In genomic region chr7:130943981-130944380, GRCh38 we compare ENCODE assay signal across 10 cellular contexts.
DNase-seq lines count a peak whose midpoint lies in the region; ATAC-seq, FAIRE-seq and TF ChIP-seq lines count a peak whose summit lies in the region.
"Had no signal": no experiment of that assay in that cellular context is flagged by ENCODE, and none has a peak within 500 bp of the region (broad histone marks: within the 10 kb centered on the region; RNA-seq: fewer than 3 reads in every experiment).

No MANE protein-coding gene starts in this region.

- RAD21 ChIA-PET in HCT116 (lab: Charles Lee; ENCODE audit: low non-redundant PET in 1 of 2, low total read pairs in 2 of 2, uncharacterized antibody in 2 of 2, unreplicated experiment in 2 of 2): no interaction called here

- peaks cover 100% of the 10 kb centered on the region for H3K79me2 ChIP-seq in HCT116 (ENCODE audit: insufficient read depth, low read length)
- peaks cover 3% of the 10 kb centered on the region; the same call in 1 of the 3 replicates for H3K79me2 ChIP-seq in K562 (ENCODE audit: control insufficient read depth, insufficient read depth, low read length)

- POLR2A ChIA-PET in A549 (lab: Yijun Ruan, JAX) (interaction anchor here (0.6 to 4.4 kb wide), 4 partner anchors 16 to 45 kb away, joined by 4 to 21 read pairs (median 9); no protein-coding TSS in a partner anchor), HCT116 (lab: Charles Lee) (interaction anchor here (1.1 to 3.5 kb wide), 3 partner anchors 15 to 39 kb away, joined by 4 to 12 read pairs (median 6); no protein-coding TSS in a partner anchor), K562 (lab: Yijun Ruan, JAX) (interaction anchor here (1.1 to 1.8 kb wide), 4 partner anchors 12 to 97 kb away, joined by 3 to 7 read pairs (median 4); no protein-coding TSS in a partner anchor)

- intact Hi-C loops in HCT116 (cut with micrococcal nuclease): no loop called here
- intact Hi-C loops in K562 (cut with micrococcal nuclease): loop anchor here (2.0 kb wide), 2 partner anchors 17 to 31 kb away; no protein-coding TSS in a partner anchor

- TF ChIP-seq RAD21 in A549 (conservative IDR thresholded peaks at IDR 0.05 in 1 of 2, IDR thresholded peaks at IDR 0.05 in 1 of 2): no peak
- no peak for TF ChIP-seq RAD21 in HCT116 (IDR thresholded peaks at IDR 0.05; ENCODE audit: low read depth)
- TF ChIP-seq RAD21 in K562 (CRISPR knock-in tag; conservative IDR thresholded peaks at IDR 0.05 in 1 of 2, IDR thresholded peaks at IDR 0.05 in 1 of 2): no peak

- no peaks in the 10 kb centered on the region for H4K20me1 ChIP-seq in HCT116 (ENCODE audit: insufficient read depth)
- no peaks in the 10 kb centered on the region for H4K20me1 ChIP-seq in K562 (replicated peaks; ENCODE audit: control insufficient read depth, insufficient read depth, low read length)

- H2AFZ ChIP-seq in HCT116 (ENCODE audit: low read depth, low read length, poor library complexity, severe bottlenecking) (no peak overlapping the region), K562 (ENCODE audit: low read depth, low read length) (peak overlapping the region; percentile 97)

- no peak for ATAC-seq in A549
- ATAC-seq in HCT116: no peak
- no peak for ATAC-seq in K562
- no peak for ATAC-seq in GM21515 (IDR thresholded peaks at IDR 0.05; ENCODE audit: unreplicated experiment)

- no peaks in the 10 kb centered on the region for H3K27me3 ChIP-seq in HCT116 (ENCODE audit: insufficient read depth, low read length)
- H3K27me3 ChIP-seq in K562 (ENCODE audit: control insufficient read depth in 2 of 2, insufficient read depth in 2 of 2, low read length in 2 of 2): no peaks in the 10 kb centered on the region
- no peaks in the 10 kb centered on the region for H3K27me3 ChIP-seq in muscle layer of duodenum (ENCODE audit: low read depth, low read length)
- no peaks in the 10 kb centered on the region for H3K27me3 ChIP-seq in SJCRH30

- 3% methylated on average over 3 of the region's 3 CpGs for WGBS in A549 (ENCODE audit: missing lambda C conversion rate)
- WGBS in K562 (ENCODE audit: insufficient coverage, low coverage, missing lambda C conversion rate): 80% methylated on average over 3 of the region's 3 CpGs

- H3K36me3 ChIP-seq in HCT116 (ENCODE audit: control insufficient read depth in 1 of 2, insufficient read depth in 2 of 2, low read length in 2 of 2) (peaks cover 26 to 44% of the 10 kb centered on the region in 2 experiments), K562 (ENCODE audit: control insufficient read depth, insufficient read depth, low read length) (no peaks in the 10 kb centered on the region), muscle layer of duodenum (ENCODE audit: control insufficient read depth in 1 of 2, insufficient read depth in 2 of 2, low read length in 2 of 2) (peaks cover 4 to 47% of the 10 kb centered on the region in 2 donors), SJCRH30 (no peaks in the 10 kb centered on the region)

- H3K9me3 ChIP-seq in A549 (no peaks in the 10 kb centered on the region), HCT116 (ENCODE audit: control insufficient read depth in 1 of 2, insufficient read depth in 1 of 2, low read depth in 1 of 2, low read length in 2 of 2) (no peaks in the 10 kb centered on the region), K562 (replicated peaks; ENCODE audit: control insufficient read depth, insufficient read depth, low read depth, low read length) (no peaks in the 10 kb centered on the region), muscle layer of duodenum (ENCODE audit: control insufficient read depth in 1 of 2, low read length in 2 of 2) (no peaks in the 10 kb centered on the region), SJCRH30 (replicated peaks) (no peaks in the 10 kb centered on the region)

- H3K4me2 ChIP-seq in A549 (peak overlapping the region; percentile 88), HCT116 (ENCODE audit: low read length) (peak overlapping the region; percentile 57), K562 (ENCODE audit: insufficient read depth, low read length) (no peak overlapping the region)

- H3K4me1 ChIP-seq in A549: peaks cover 75% of the 10 kb centered on the region
- H3K4me1 ChIP-seq in HCT116 (ENCODE audit: control insufficient read depth in 1 of 2, insufficient read depth in 2 of 2, low read length in 2 of 2): peaks cover 83 to 98% of the 10 kb centered on the region in 2 experiments
- H3K4me1 ChIP-seq in K562 (replicated peaks in 1 of 2; ENCODE audit: control insufficient read depth in 2 of 2, insufficient read depth in 2 of 2, low read length in 2 of 2): peaks cover 0 to 18% of the 10 kb centered on the region in 2 experiments; a peak in 4 of 5 replicates
- H3K4me1 ChIP-seq in muscle layer of duodenum (ENCODE audit: control insufficient read depth in 1 of 2, insufficient read depth in 2 of 2, low read length in 2 of 2): peaks cover 6 to 32% of the 10 kb centered on the region in 2 donors
- H3K4me1 ChIP-seq in SJCRH30: peaks cover 4% of the 10 kb centered on the region; the same call in 1 of the 2 replicates

- H3K4me3 ChIP-seq in A549 (peak overlapping the region; percentile 52; the same call in 2 of the 3 replicates), HCT116 (replicated peaks in 1 of 2; ENCODE audit: low read depth in 1 of 2, low read length in 2 of 2) (no peak overlapping the region), K562 (no peak overlapping the region), muscle layer of duodenum (ENCODE audit: low read depth in 1 of 2, low read length in 2 of 2) (peak overlapping the region; percentile 52 to 53), SJCRH30 (no peak overlapping the region; the same call in 1 of the 2 replicates)

- TF ChIP-seq EP300 in A549 (IDR thresholded peaks at IDR 0.05) (no peak; a peak in 1 of 5 replicates), K562 (IDR thresholded peaks at IDR 0.05; ENCODE audit: low read length) (no peak)

- DNase-seq in A549 (ENCODE audit: low read depth in 1 of 2, low spot score in 1 of 2): no peak
- DNase-seq in HCT116 (ENCODE audit: low read depth, low spot score): no peak
- no peak for DNase-seq in K562 (ENCODE audit: extremely low read depth in 1 of 4, low spot score in 3 of 4)
- DNase-seq in GM13977 (ENCODE audit: low spot score): no peak
- DNase-seq in SJCRH30: no peak
- DNase-seq in caudate nucleus (lab: John Stamatoyannopoulos, UW): no peak
- DNase-seq: activated naive CD4-positive, alpha-beta T cell; SIG-M5 had no signal

- H3K9me1 ChIP-seq in K562 (ENCODE audit: control insufficient read depth, insufficient read depth, low read length): no peaks in the 10 kb centered on the region

- FAIRE-seq in A549 (lab: Jason Lieb, UNC) (no peak), K562 (lab: Jason Lieb, UNC) (no peak)

- no peak for TF ChIP-seq POLR2A in A549 (IDR thresholded peaks at IDR 0.05; ENCODE audit: low read length)
- TF ChIP-seq POLR2A in HCT116 (IDR thresholded peaks at IDR 0.05; ENCODE audit: borderline replicate concordance, extremely low read depth, insufficient read depth, insufficient read length): no peak
- no peak for TF ChIP-seq POLR2A in K562 (conservative IDR thresholded peaks at IDR 0.05)

- H3K27ac ChIP-seq in A549: peak overlapping the region; percentile 86 to 87
- peak overlapping the region; percentile 85; the same call in 1 of the 2 replicates for H3K27ac ChIP-seq in HCT116 (ENCODE audit: low read depth, low read length)
- peak overlapping the region; percentile 93; the same call in 2 of the 3 replicates for H3K27ac ChIP-seq in K562 (ENCODE audit: extremely low read depth, low read depth, low read length)
- H3K27ac ChIP-seq in muscle layer of duodenum (ENCODE audit: low read length): peak overlapping the region; percentile 96
- H3K27ac ChIP-seq in SJCRH30: no peak overlapping the region
- H3K27ac ChIP-seq in caudate nucleus (ENCODE audit: low read depth, low read length): no peak overlapping the region

- TF ChIP-seq CTCF in A549 (IDR thresholded peaks at IDR 0.05) (no peak), HCT116 (IDR thresholded peaks at IDR 0.05 in 2 of 3, conservative IDR thresholded peaks at IDR 0.05 in 1 of 3; ENCODE audit: borderline replicate concordance in 1 of 3, insufficient read depth in 1 of 3, low read depth in 2 of 3, low read length in 2 of 3) (no peak), K562 (IDR thresholded peaks at IDR 0.05 in 2 of 3, conservative IDR thresholded peaks at IDR 0.05 in 1 of 3; ENCODE audit: insufficient read depth in 2 of 3, low read depth in 1 of 3, low read length in 3 of 3) (0 out of 6 replicates have a peak, but pooled peaks of 1 of the 3 experiments have one; percentile 4), GM13977 (IDR thresholded peaks at IDR 0.05; ENCODE audit: extremely low read depth, insufficient read depth, missing control alignments) (no peak)

- BruUV-seq in HCT116 (replicated peaks; lab: Mats Ljungman, UMichigan) (no TSS peak), K562 (replicated peaks; lab: Mats Ljungman, UMichigan) (no TSS peak)

- H3K9ac ChIP-seq in HCT116 (ENCODE audit: low read length) (peak overlapping the region; percentile 63), K562 (ENCODE audit: insufficient read depth in 1 of 2, low read depth in 2 of 2, low read length in 2 of 2) (peak overlapping the region in 1 of 2 experiments; percentile 87; a peak in 2 of 4 replicates)

- in situ Hi-C loops in K562 (cut with MboI) (no loop called here), GM13977 (cut with MboI; ENCODE audit: low pct_unique_long_range_greater_than_20kb, low sequenced_read_pairs, unreplicated experiment) (no loop called here)

- H3K9me2 ChIP-seq in HCT116 (ENCODE audit: insufficient read depth): no peaks in the 10 kb centered on the region

- CTCF ChIA-PET in A549 (lab: Yijun Ruan, JAX): interaction anchor here (1.0 to 4.7 kb wide), 5 partner anchors 14 to 64 kb away, joined by 3 to 45 read pairs (median 9); no protein-coding TSS in a partner anchor
- CTCF ChIA-PET in HCT116 (lab: Charles Lee): no interaction called here
- CTCF ChIA-PET in K562 (lab: Yijun Ruan, JAX; ENCODE audit: low intra/inter-chr PET ratio): no interaction called here

TF ChIP-seq in A549, 52 proteins besides CTCF, POLR2A, EP300 and RAD21 (continues in another document):
- TF ChIP-seq HOXA7 (CRISPR knock-in tag; IDR thresholded peaks at IDR 0.05) (no peak), ZNF302 (CRISPR knock-in tag; IDR thresholded peaks at IDR 0.05) (no peak)

TF ChIP-seq in HCT116, 20 proteins besides CTCF, POLR2A, EP300 and RAD21 (continues in another document):
- no peak for TF ChIP-seq EGR1 (IDR thresholded peaks at IDR 0.05; ENCODE audit: low read depth)
- TF ChIP-seq SRF (IDR thresholded peaks at IDR 0.05; ENCODE audit: low read depth): no peak

TF ChIP-seq in K562, 482 proteins besides CTCF, POLR2A, EP300 and RAD21 (continues in another document):
- TF ChIP-seq DDX20 (tag; IDR thresholded peaks at IDR 0.05; ENCODE audit: low read depth): 0 out of 2 replicates have a peak, but pooled peaks have one; percentile 2
- no peak for TF ChIP-seq NR4A1 (CRISPR knock-in tag; IDR thresholded peaks at IDR 0.05)
- no peak for TF ChIP-seq NR4A1 (tag; IDR thresholded peaks at IDR 0.05)
- TF ChIP-seq ZNF766 (CRISPR knock-in tag; conservative IDR thresholded peaks at IDR 0.05): 0 out of 2 replicates have a peak, but pooled peaks have one; percentile 49

Comparison
In these comparisons a context has a peak if more than half of its experiments do, and no peak if none do; other contexts are left out.
1. H3K27ac ChIP-seq: peak in A549 (2 of 2), HCT116 (single experiment), K562 (single experiment) and muscle layer of duodenum (single experiment); none in SJCRH30 (single experiment) and caudate nucleus (single experiment).
2. H3K4me3 ChIP-seq: peak in A549 (single experiment) and muscle layer of duodenum (2 of 2); none in HCT116 (0 of 2), K562 (single experiment) and SJCRH30 (single experiment).